ENCODE assay signal across 12 cellular contexts in genomic region chr2:86861628-86862379, GRCh38. TPM values are rescaled to one million over a fixed set of nuclear protein-coding genes. Genes with fewer than 3 reads are reported as not detected.
DNase-seq lines count a peak whose midpoint lies in the region; ATAC-seq and TF ChIP-seq lines count a peak whose summit lies in the region.
"Not testable (repeated sequence)": the region's sequence is repeated elsewhere in the genome, so short reads cannot be mapped to it uniquely, and the experiment has no call there.
"Had no signal": no experiment of that assay in that cellular context is flagged by ENCODE, and none has a peak within 500 bp of the region (broad histone marks: within the 10 kb centered on the region; RNA-seq: fewer than 3 reads in every experiment).

Gene CD8B, minus strand, starts transcription at chr2:86861886. Its CDS starts 21 bp downstream, at chr2:86861865.

- not testable (repeated sequence) for H3K9me3 ChIP-seq in CD4-positive, alpha-beta T cell (ENCODE audit: control insufficient read depth, low read length); iPS-18c (ENCODE audit: control insufficient read depth, insufficient read depth, low read length); neural progenitor cell (ENCODE audit: low read depth)

- CTCF ChIA-PET in CD4-positive, alpha-beta T cell (lab: Charles Lee); activated CD4-positive, alpha-beta T cell treated with anti-CD3 and anti-CD28 coated beads for 36 hours (lab: Charles Lee): not testable (repeated sequence)

- H3K27me3 ChIP-seq in CD4-positive, alpha-beta T cell (ENCODE audit: control insufficient read depth, insufficient read depth, low read length), result not testable (repeated sequence)
- H3K27me3 ChIP-seq in neural progenitor cell, result peaks cover 36% of the 10 kb centered on the region

- H3K4me1 ChIP-seq in neural progenitor cell, result not testable (repeated sequence)

- peak within 1 kb of the TSS; percentile 34 for H3K4me3 ChIP-seq in iPS-18c (ENCODE audit: insufficient read depth, low read depth, low read length)
- peak within 1 kb of the TSS; percentile 34 for H3K4me3 ChIP-seq in neural progenitor cell

- not testable (repeated sequence) for DNase-seq in CD4-positive, alpha-beta T cell; activated CD4-positive, alpha-beta T cell treated with anti-CD3 and anti-CD28 coated beads for 36 hours
- DNase-seq in NCI-H1092 treated with DMSO at 0.1 percent for 48 hours (lab: John Stamatoyannopoulos, UW), result peak; percentile 17
- peak; percentile 68 for DNase-seq in activated naive CD8-positive, alpha-beta T cell treated with anti-CD3 and anti-CD28 coated beads, Interleukin-2, amount 10 ng/mL, durations not matched to agents 7 days and 5 days
- DNase-seq in Right ventricle myocardium superior, result peak; percentile 49
- DNase-seq in neural progenitor cell (ENCODE audit: low spot score), result peak; percentile 40
- peak; percentile 42 to 46 for DNase-seq in stimulated activated naive CD8-positive, alpha-beta T cell treated with anti-CD3 and anti-CD28 coated beads, Interleukin-15, amount 100 ng/mL, for 72 hours

- H3K9me3 Mint-ChIP-seq in CD4-positive, alpha-beta T cell; activated CD4-positive, alpha-beta T cell treated with anti-CD3 and anti-CD28 coated beads for 36 hours (ENCODE audit: low read depth); activated naive CD8-positive, alpha-beta T cell treated with anti-CD3 and anti-CD28 coated beads, Interleukin-2, amount 10 ng/mL, durations not matched to agents 7 days and 5 days; neural progenitor cell; stimulated activated naive CD8-positive, alpha-beta T cell treated with anti-CD3 and anti-CD28 coated beads, Interleukin-15, amount 100 ng/mL, for 72 hours: not testable (repeated sequence)

- not testable (repeated sequence) for H3K4me1 Mint-ChIP-seq in CD4-positive, alpha-beta T cell (ENCODE audit: low read depth); activated CD4-positive, alpha-beta T cell treated with anti-CD3 and anti-CD28 coated beads for 36 hours; neural progenitor cell
- peaks cover 21% of the 10 kb centered on the region for H3K4me1 Mint-ChIP-seq in activated naive CD8-positive, alpha-beta T cell treated with anti-CD3 and anti-CD28 coated beads, Interleukin-2, amount 10 ng/mL, durations not matched to agents 7 days and 5 days
- peaks cover 36% of the 10 kb centered on the region for H3K4me1 Mint-ChIP-seq in stimulated activated naive CD8-positive, alpha-beta T cell treated with anti-CD3 and anti-CD28 coated beads, Interleukin-15, amount 100 ng/mL, for 72 hours

- intact Hi-C loops in CD4-positive, alpha-beta T cell (cut with DNase I, micrococcal nuclease); activated CD4-positive, alpha-beta T cell treated with anti-CD3 and anti-CD28 coated beads for 36 hours (cut with DNase I, micrococcal nuclease); Right ventricle myocardium superior (cut with DNase I): not testable (repeated sequence)

- H3K36me3 ChIP-seq in neural progenitor cell, result not testable (repeated sequence)

- H3K4me2 ChIP-seq in neural progenitor cell, result peak within 1 kb of the TSS; percentile 73

- peak within 1 kb of the TSS; percentile 82 for H2AFZ ChIP-seq in neural progenitor cell (replicated peaks)

- H3K4me3 Mint-ChIP-seq in CD4-positive, alpha-beta T cell, result peak within 1 kb of the TSS; percentile 4
- H3K4me3 Mint-ChIP-seq in activated CD4-positive, alpha-beta T cell treated with anti-CD3 and anti-CD28 coated beads for 36 hours, result peak within 1 kb of the TSS; percentile 28
- H3K4me3 Mint-ChIP-seq in activated naive CD8-positive, alpha-beta T cell treated with anti-CD3 and anti-CD28 coated beads, Interleukin-2, amount 10 ng/mL, durations not matched to agents 7 days and 5 days, result peak within 1 kb of the TSS; percentile 97
- H3K4me3 Mint-ChIP-seq in neural progenitor cell, result peak within 1 kb of the TSS; percentile 62
- peak within 1 kb of the TSS; percentile 91 to 97 for H3K4me3 Mint-ChIP-seq in stimulated activated naive CD8-positive, alpha-beta T cell treated with anti-CD3 and anti-CD28 coated beads, Interleukin-15, amount 100 ng/mL, for 72 hours

- not testable (repeated sequence) for H3K79me2 ChIP-seq in neural progenitor cell (ENCODE audit: low read depth)

- H4K20me1 ChIP-seq in neural progenitor cell (ENCODE audit: low read depth), result not testable (repeated sequence)

- not testable (repeated sequence) for H3K27ac ChIP-seq in CD4-positive, alpha-beta T cell (ENCODE audit: low read depth, low read length); neural progenitor cell

- not testable (repeated sequence) for ATAC-seq in CD4-positive, alpha-beta T cell (ENCODE audit: poor library complexity)
- ATAC-seq in activated CD4-positive, alpha-beta T cell treated with anti-CD3 and anti-CD28 coated beads for 36 hours, result peak; percentile 42
- ATAC-seq in activated naive CD8-positive, alpha-beta T cell treated with anti-CD3 and anti-CD28 coated beads, Interleukin-2, amount 10 ng/mL, durations not matched to agents 7 days and 5 days (ENCODE audit: low read depth), result peak; percentile 38
- ATAC-seq in Right ventricle myocardium superior (ENCODE audit: poor library complexity), result peak; percentile 75
- peak; percentile 61 for ATAC-seq in stimulated activated naive CD8-positive, alpha-beta T cell treated with anti-CD3 and anti-CD28 coated beads, Interleukin-15, amount 100 ng/mL, for 72 hours

- H3K9ac ChIP-seq in neural progenitor cell, result not testable (repeated sequence)

- H3K27me3 Mint-ChIP-seq in CD4-positive, alpha-beta T cell; activated CD4-positive, alpha-beta T cell treated with anti-CD3 and anti-CD28 coated beads for 36 hours; activated naive CD8-positive, alpha-beta T cell treated with anti-CD3 and anti-CD28 coated beads, Interleukin-2, amount 10 ng/mL, durations not matched to agents 7 days and 5 days; neural progenitor cell (ENCODE audit: insufficient read depth, low read depth); stimulated activated naive CD8-positive, alpha-beta T cell treated with anti-CD3 and anti-CD28 coated beads, Interleukin-15, amount 100 ng/mL, for 72 hours: not testable (repeated sequence)

- not testable (repeated sequence) for TF ChIP-seq CTCF in CD4-positive, alpha-beta T cell (IDR thresholded peaks at IDR 0.05); neural progenitor cell (IDR thresholded peaks at IDR 0.05)

- H3K36me3 Mint-ChIP-seq in CD4-positive, alpha-beta T cell (ENCODE audit: low read depth); activated CD4-positive, alpha-beta T cell treated with anti-CD3 and anti-CD28 coated beads for 36 hours (ENCODE audit: low read depth); neural progenitor cell: not testable (repeated sequence)
- H3K36me3 Mint-ChIP-seq in activated naive CD8-positive, alpha-beta T cell treated with anti-CD3 and anti-CD28 coated beads, Interleukin-2, amount 10 ng/mL, durations not matched to agents 7 days and 5 days, result peaks cover 10% of the 10 kb centered on the region

- H3K27ac Mint-ChIP-seq in CD4-positive, alpha-beta T cell; activated CD4-positive, alpha-beta T cell treated with anti-CD3 and anti-CD28 coated beads for 36 hours; neural progenitor cell: not testable (repeated sequence)
- peak within 1 kb of the TSS; percentile 98 for H3K27ac Mint-ChIP-seq in activated naive CD8-positive, alpha-beta T cell treated with anti-CD3 and anti-CD28 coated beads, Interleukin-2, amount 10 ng/mL, durations not matched to agents 7 days and 5 days
- peak within 1 kb of the TSS; percentile 98 to 99 for H3K27ac Mint-ChIP-seq in stimulated activated naive CD8-positive, alpha-beta T cell treated with anti-CD3 and anti-CD28 coated beads, Interleukin-15, amount 100 ng/mL, for 72 hours

- H3F3A ChIP-seq in neural progenitor cell (ENCODE audit: low read depth), result not testable (repeated sequence)

- POLR2A ChIA-PET in CD4-positive, alpha-beta T cell (lab: Charles Lee); activated CD4-positive, alpha-beta T cell treated with anti-CD3 and anti-CD28 coated beads for 36 hours (lab: Charles Lee): not testable (repeated sequence)
- POLR2A ChIA-PET in activated naive CD8-positive, alpha-beta T cell treated with anti-CD3 and anti-CD28 coated beads, Interleukin-2, amount 10 ng/mL, durations not matched to agents 7 days and 5 days (lab: Charles Lee), result interaction anchor here (0.7 to 1.9 kb wide), 3 partner anchors 33 to 70 kb away, joined by 3 to 8 read pairs (median 4); no protein-coding TSS in a partner anchor

RNA-seq across cellular contexts. Expression of gene CD8B, which starts in this region (rescaled TPM):
- total RNA-seq in CD4-positive, alpha-beta T cell, result 1 to 10 TPM in 1 of 2 experiments, under 1 TPM in 1; 0.75 to 1.1 TPM
- total RNA-seq in activated CD4-positive, alpha-beta T cell treated with anti-CD3 and anti-CD28 coated beads for 36 hours, result 1 to 10 TPM; 2.1 to 2.3 TPM
- 100 to 1,000 TPM; 475 to 483 TPM for total RNA-seq in activated naive CD8-positive, alpha-beta T cell treated with anti-CD3 and anti-CD28 coated beads, Interleukin-2, amount 10 ng/mL, durations not matched to agents 7 days and 5 days
- 0.46 TPM for total RNA-seq in Right ventricle myocardium superior
- not detected in 2 replicates for total RNA-seq in neural progenitor cell (ENCODE audit: low replicate concordance)
- total RNA-seq: activated B cell treated with CpG ODN at 0.5 μM for 24 hours, endothelial cell of umbilical vein, NCI-H460, renal cortical epithelial cell had no signal

Comparison
In these comparisons a context has a peak if more than half of its experiments do, and no peak if none do; other contexts are left out.
1. RNA of gene CD8B (total RNA-seq): 475 to 483 TPM in activated naive CD8-positive, alpha-beta T cell treated with anti-CD3 and anti-CD28 coated beads, Interleukin-2, amount 10 ng/mL, durations not matched to agents 7 days and 5 days; 2.1 to 2.3 TPM in activated CD4-positive, alpha-beta T cell treated with anti-CD3 and anti-CD28 coated beads for 36 hours, 0.75 to 1.1 TPM in CD4-positive, alpha-beta T cell, 0.46 TPM in Right ventricle myocardium superior (single experiment) and not detected in neural progenitor cell; every median in the first group is over 100 times any median in the second.
2. Peak in DNase-seq and ATAC-seq in Right ventricle myocardium superior; RNA of the gene not detected or under 1 TPM.
3. Peak in DNase-seq, H3K4me3 ChIP-seq and H3K4me2 ChIP-seq in neural progenitor cell; RNA of the gene not detected or under 1 TPM.
4. H3K4me3 Mint-ChIP-seq: peak in every context shown above with its lines; median percentile 97 in activated naive CD8-positive, alpha-beta T cell treated with anti-CD3 and anti-CD28 coated beads, Interleukin-2, amount 10 ng/mL, durations not matched to agents 7 days and 5 days; 94 in stimulated activated naive CD8-positive, alpha-beta T cell treated with anti-CD3 and anti-CD28 coated beads, Interleukin-15, amount 100 ng/mL, for 72 hours; 62 in neural progenitor cell; 28 in activated CD4-positive, alpha-beta T cell treated with anti-CD3 and anti-CD28 coated beads for 36 hours; 4 in CD4-positive, alpha-beta T cell.